ENCODE assay signal across 20 cellular contexts in the genomic region with DNA sequence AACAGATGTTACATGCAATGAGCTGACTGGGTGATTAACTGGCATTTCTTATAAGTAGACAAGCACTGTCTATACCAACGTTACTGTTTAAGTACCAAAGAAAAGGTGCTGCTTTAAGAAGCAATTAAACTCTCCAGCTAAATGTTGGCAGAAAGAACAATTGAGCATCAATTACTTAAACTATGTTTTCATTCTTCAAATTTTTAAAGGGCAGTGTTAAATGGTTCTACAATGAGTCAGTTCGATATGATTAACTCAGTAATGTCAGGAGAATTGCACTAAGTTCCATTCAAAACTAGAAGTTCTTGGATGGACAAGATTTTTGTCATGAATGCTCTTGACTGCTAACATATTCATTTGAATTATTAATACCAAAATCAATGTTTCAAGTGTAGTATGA.
"Had no signal": no experiment of that assay in that cellular context is flagged by ENCODE, and none has a peak within 500 bp of the region (broad histone marks: within the 10 kb centered on the region; RNA-seq: fewer than 3 reads in every experiment).

No MANE protein-coding gene starts in this region.

- H3K27me3 ChIP-seq: esophagus muscularis mucosa, foreskin keratinocyte, right lobe of liver, spleen, tibial nerve had no signal

- H3K9me3 ChIP-seq: esophagus muscularis mucosa, right lobe of liver, tibial nerve had no signal

- H3K36me3 ChIP-seq: esophagus muscularis mucosa, left ventricle myocardium inferior, right lobe of liver, spleen, tibial nerve had no signal

- ATAC-seq: activated CD4-positive, CD25-positive, alpha-beta regulatory T cell treated with anti-CD3 and anti-CD28 coated beads, Interleukin-2, amount 50 U/mL, for 24 hours; activated T-cell treated with anti-CD3 and anti-CD28 coated beads, Interleukin-2, amount 50 U/mL, for 4 hours; foreskin keratinocyte; right lobe of liver; stimulated activated memory B cell treated with anti-CD40 and anti-IgM and Interleukin-4, amounts not matched to agents 10 μg/mL and 1 μg/mL and 100 μg/mL, for 72 hours had no signal

- H3K9me3 Mint-ChIP-seq: nephron had no signal

- DNase-seq: activated gamma-delta T cell; activated T-cell treated with anti-CD3 and anti-CD28 coated beads, Interleukin-2, amount 50 U/mL, for 4 hours; amygdala; dorsolateral prefrontal cortex; head of caudate nucleus; left ventricle myocardium inferior; occipital lobe; right lobe of liver; spleen; stimulated activated CD4-positive, alpha-beta T cell treated with anti-CD3 and anti-CD28 coated beads, Interleukin-1b, Interleukin-23, amount 100 ng/mL, for 48 hours had no signal

- H3K4me3 ChIP-seq: dorsolateral prefrontal cortex, esophagus muscularis mucosa, left ventricle myocardium inferior, right lobe of liver, spleen, tibial nerve had no signal

- H3K36me3 Mint-ChIP-seq: activated naive CD8-positive, alpha-beta T cell; memory B cell; stimulated activated memory B cell treated with anti-CD40 and anti-IgM and Interleukin-4, amounts not matched to agents 10 μg/mL and 1 μg/mL and 100 μg/mL, for 72 hours had no signal

- H3K27ac ChIP-seq: dorsolateral prefrontal cortex, esophagus muscularis mucosa, foreskin keratinocyte, left ventricle myocardium inferior, right lobe of liver, spleen, tibial nerve had no signal

- FAIRE-seq: endometrium had no signal

- H3K27me3 Mint-ChIP-seq: activated naive CD8-positive, alpha-beta T cell; memory B cell; progenitor cell of endocrine pancreas; stimulated activated memory B cell treated with anti-CD40 and anti-IgM and Interleukin-4, amounts not matched to agents 10 μg/mL and 1 μg/mL and 100 μg/mL, for 72 hours had no signal

- H3K27ac Mint-ChIP-seq: activated naive CD8-positive, alpha-beta T cell; memory B cell; nephron; progenitor cell of endocrine pancreas; stimulated activated memory B cell treated with anti-CD40 and anti-IgM and Interleukin-4, amounts not matched to agents 10 μg/mL and 1 μg/mL and 100 μg/mL, for 72 hours had no signal

- H3K4me3 Mint-ChIP-seq: activated naive CD8-positive, alpha-beta T cell; activated T-cell treated with anti-CD3 and anti-CD28 coated beads, Interleukin-2, amount 50 U/mL, for 4 hours; memory B cell; nephron; stimulated activated memory B cell treated with anti-CD40 and anti-IgM and Interleukin-4, amounts not matched to agents 10 μg/mL and 1 μg/mL and 100 μg/mL, for 72 hours had no signal

- H3K4me1 ChIP-seq: esophagus muscularis mucosa, foreskin keratinocyte, left ventricle myocardium inferior, right lobe of liver, spleen, tibial nerve had no signal

- H3K4me1 Mint-ChIP-seq: memory B cell; nephron; stimulated activated memory B cell treated with anti-CD40 and anti-IgM and Interleukin-4, amounts not matched to agents 10 μg/mL and 1 μg/mL and 100 μg/mL, for 72 hours had no signal
